ENCODE assay signal across 17 cellular contexts in the genomic region with DNA sequence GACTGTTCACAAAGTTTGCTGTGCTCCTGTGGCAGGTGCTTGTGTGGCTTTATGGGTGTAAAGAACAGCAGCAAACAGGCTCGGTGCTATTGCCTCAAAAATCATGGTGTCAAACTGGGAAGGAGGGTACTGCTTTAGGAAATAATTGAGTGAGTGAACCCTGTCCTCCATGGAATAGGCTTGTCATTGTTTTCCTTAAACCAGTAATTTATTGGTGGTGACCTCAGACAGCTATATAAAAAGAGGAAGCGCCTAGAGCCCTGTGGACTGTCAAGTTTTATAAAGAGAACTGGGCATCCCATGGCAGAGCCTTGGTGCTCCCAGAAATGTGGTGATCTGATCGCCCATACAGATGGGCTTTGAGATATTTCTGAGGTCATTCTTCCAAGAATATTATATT. TPM values are rescaled to one million over a fixed set of nuclear protein-coding genes. Genes with fewer than 3 reads are reported as not detected.
DNase-seq lines count a peak whose midpoint lies in the region; ATAC-seq lines count a peak whose summit lies in the region.
"Had no signal": no experiment of that assay in that cellular context is flagged by ENCODE, and none has a peak within 500 bp of the region (broad histone marks: within the 10 kb centered on the region; RNA-seq: fewer than 3 reads in every experiment).

No MANE protein-coding gene starts in this region.

- no peaks in the 10 kb centered on the region for H3K9me3 ChIP-seq in effector memory CD4-positive, alpha-beta T cell (ENCODE audit: control insufficient read depth, low read length)
- H3K9me3 ChIP-seq: esophagus squamous epithelium, lower lobe of right lung, SJCRH30, tibial artery had no signal

- H3K27me3 Mint-ChIP-seq in IgD-negative memory B cell, result peaks cover 4% of the 10 kb centered on the region

- no peaks in the 10 kb centered on the region for H3K36me3 ChIP-seq in effector memory CD4-positive, alpha-beta T cell (ENCODE audit: control insufficient read depth, insufficient read depth, low read length)
- H3K36me3 ChIP-seq: esophagus squamous epithelium, lower lobe of right lung, SJCRH30, tibial artery had no signal

- peaks cover 40 to 58% (median 47%) of the 10 kb centered on the region in 3 donors for H3K4me1 Mint-ChIP-seq in IgD-negative memory B cell

- peak; percentile 52 for ATAC-seq in left colon
- ATAC-seq: stimulated activated effector memory CD8-positive, alpha-beta T cell treated with anti-CD3 and anti-CD28 coated beads, Interleukin-12 subunit alpha, Interleukin-12 subunit beta, amount 100 ng/mL, for 72 hours had no signal

- peaks cover 6% of the 10 kb centered on the region for H3K36me3 Mint-ChIP-seq in IgD-negative memory B cell

- peak overlapping the region in 3 of 4 donors; percentile 63 to 70 (median 70) for H3K4me3 Mint-ChIP-seq in IgD-negative memory B cell
- H3K4me3 Mint-ChIP-seq: activated CD4-positive, alpha-beta T cell treated with anti-CD3 and anti-CD28 coated beads, Interleukin-2, amount 10 ng/mL, durations not matched to agents 7 days and 5 days had no signal

- no peaks in the 10 kb centered on the region for H3K27me3 ChIP-seq in effector memory CD4-positive, alpha-beta T cell (replicated peaks; ENCODE audit: control insufficient read depth, insufficient read depth, low read length, poor library complexity, severe bottlenecking)
- H3K27me3 ChIP-seq: SJCRH30 had no signal

- peak; percentile 78 for DNase-seq in CD1c-positive myeloid dendritic cell (ENCODE audit: extremely low spot score)
- peak; percentile 61 for DNase-seq in OCI-M1 (lab: John Stamatoyannopoulos, UW)
- DNase-seq in left colon, result no peak
- no peak for DNase-seq in iPS-NIHi7 (ENCODE audit: extremely low spot score)
- no peak for DNase-seq in effector memory CD4-positive, alpha-beta T cell
- no peak for DNase-seq in occipital lobe (lab: John Stamatoyannopoulos, UW)
- DNase-seq in activated CD4-positive, CD25-positive, alpha-beta regulatory T cell (lab: John Stamatoyannopoulos, UW), result no peak
- DNase-seq: activated CD4-positive, alpha-beta T cell treated with anti-CD3 and anti-CD28 coated beads, Interleukin-2, amount 10 ng/mL, durations not matched to agents 7 days and 5 days; esophagus squamous epithelium; glutamatergic neuron; lower lobe of right lung; NCI-H1436; tibial artery had no signal

- intact Hi-C loops in left colon (cut with DNase I, micrococcal nuclease), result no loop called here

- no peak overlapping the region for H3K4me3 ChIP-seq in effector memory CD4-positive, alpha-beta T cell (ENCODE audit: insufficient read depth, low read depth, low read length, poor library complexity, severe bottlenecking)
- H3K4me3 ChIP-seq: esophagus squamous epithelium, lower lobe of right lung, SJCRH30, tibial artery had no signal

- H3K4me1 ChIP-seq in effector memory CD4-positive, alpha-beta T cell (ENCODE audit: control insufficient read depth, insufficient read depth, low read length, poor library complexity, severe bottlenecking), result peaks cover 34% of the 10 kb centered on the region

- peaks cover 0 to 3% (median 0%) of the 10 kb centered on the region in 3 donors for H3K9me3 Mint-ChIP-seq in IgD-negative memory B cell
- H3K9me3 Mint-ChIP-seq: activated CD4-positive, alpha-beta T cell treated with anti-CD3 and anti-CD28 coated beads, Interleukin-2, amount 10 ng/mL, durations not matched to agents 7 days and 5 days; stimulated activated effector memory CD8-positive, alpha-beta T cell treated with anti-CD3 and anti-CD28 coated beads, Interleukin-12 subunit alpha, Interleukin-12 subunit beta, amount 100 ng/mL, for 72 hours had no signal

- peak overlapping the region; percentile 6 to 93 (median 82) for H3K27ac Mint-ChIP-seq in IgD-negative memory B cell
- H3K27ac Mint-ChIP-seq: activated CD4-positive, alpha-beta T cell treated with anti-CD3 and anti-CD28 coated beads, Interleukin-2, amount 10 ng/mL, durations not matched to agents 7 days and 5 days; stimulated activated effector memory CD8-positive, alpha-beta T cell treated with anti-CD3 and anti-CD28 coated beads, Interleukin-12 subunit alpha, Interleukin-12 subunit beta, amount 100 ng/mL, for 72 hours had no signal

- H3K27ac ChIP-seq in effector memory CD4-positive, alpha-beta T cell (ENCODE audit: insufficient read depth, low read length, poor library complexity, severe bottlenecking), result no peak overlapping the region
- H3K27ac ChIP-seq: esophagus squamous epithelium, HL-60, lower lobe of right lung, SJCRH30, tibial artery had no signal

RNA-seq across cellular contexts. Expression of gene CXCR4, which starts 4.7 kb away (rescaled TPM):
- polyA plus RNA-seq in IgD-negative memory B cell, result 862 TPM
- total RNA-seq in left colon (1 to 10 TPM; 5.8 to 8.1 TPM), occipital lobe (115 TPM)

Comparison
In these comparisons a context has a peak if more than half of its experiments do, and no peak if none do; other contexts are left out.
1. DNase-seq: peak in CD1c-positive myeloid dendritic cell (single experiment) and OCI-M1 (single experiment); none in left colon (0 of 2), iPS-NIHi7 (single experiment), effector memory CD4-positive, alpha-beta T cell (0 of 3), occipital lobe (single experiment) and activated CD4-positive, CD25-positive, alpha-beta regulatory T cell (0 of 4).
2. RNA of gene CXCR4, which starts 4.7 kb away (total RNA-seq): 115 TPM in occipital lobe (single experiment); 5.8 to 8.1 TPM in left colon; every median in the first group is over 10 times any median in the second.